Comparison of ENCODE assay signal across 18 cellular contexts in the genomic region with DNA sequence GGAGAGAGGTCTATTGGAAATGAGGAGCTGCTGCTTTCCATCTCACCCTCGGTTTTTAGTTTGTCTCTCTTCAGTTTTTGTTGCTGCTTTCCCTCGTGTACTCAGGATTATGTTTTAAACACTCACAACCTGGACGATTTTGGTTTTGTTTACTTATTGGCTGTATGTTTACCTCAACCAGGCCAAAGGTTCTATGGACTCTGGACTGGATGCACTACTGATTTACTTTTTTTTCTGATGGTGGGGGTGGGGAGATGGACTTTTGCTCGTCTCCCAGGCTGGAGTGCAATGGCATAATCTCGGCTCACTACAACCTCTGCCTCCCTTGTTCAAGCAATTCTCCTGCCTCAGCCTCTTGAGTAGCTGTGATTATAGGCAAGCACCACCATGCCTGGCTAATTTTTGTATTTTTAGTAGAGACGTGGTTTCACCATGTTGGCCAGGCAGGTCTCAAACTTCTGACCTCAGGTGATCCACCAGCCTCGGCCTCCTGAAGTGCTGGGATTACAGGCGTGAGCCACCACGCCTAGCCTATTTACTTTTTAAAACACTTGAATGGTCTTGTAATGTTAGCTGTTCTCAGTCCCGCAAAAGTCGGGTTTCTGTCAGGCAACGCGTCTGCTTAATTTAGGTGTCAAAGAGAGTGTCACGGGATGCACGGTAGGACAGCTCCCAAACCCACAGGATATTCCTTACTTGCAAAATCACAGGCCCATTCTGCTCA.
DNase-seq lines count a peak whose midpoint lies in the region; ATAC-seq, FAIRE-seq and TF ChIP-seq lines count a peak whose summit lies in the region.
"Had no signal": no experiment of that assay in that cellular context is flagged by ENCODE, and none has a peak within 500 bp of the region (broad histone marks: within the 10 kb centered on the region; RNA-seq: fewer than 3 reads in every experiment).

No MANE protein-coding gene starts in this region.

- CTCF ChIA-PET in A549 (lab: Yijun Ruan, JAX) = interaction anchor here (1.1 kb wide), 1 partner anchor 13 kb away, joined by 3 read pairs; no protein-coding TSS in a partner anchor

- H2BK15ac ChIP-seq in mesenchymal stem cell (ENCODE audit: low read depth, poor library complexity, severe bottlenecking) = no peak overlapping the region

- H3K27ac ChIP-seq in A549 = no peak overlapping the region
- H3K27ac ChIP-seq in mesenchymal stem cell (ENCODE audit: low read length, poor library complexity, severe bottlenecking) = no peak overlapping the region
- H3K27ac ChIP-seq: C4-2B had no signal

- no peak overlapping the region for H2AK5ac ChIP-seq in mesenchymal stem cell (ENCODE audit: low read length, severe bottlenecking)

- no peak for TF ChIP-seq POLR2A in A549 (IDR thresholded peaks at IDR 0.05; ENCODE audit: low read length)

- peaks cover 41% of the 10 kb centered on the region for H3K36me3 Mint-ChIP-seq in T-helper 2 cell treated with Interferon-gamma antibody and Interleukin-4, amounts not matched to agents 5 μg/mL and 100 μg/mL, for 36 hours (ENCODE audit: low read depth)
- H3K36me3 Mint-ChIP-seq in activated T-helper 1 cell treated with anti-CD3 and anti-CD28 coated beads, Interleukin-12 subunit alpha, Interleukin-12 subunit beta, Interleukin-2, Interleukin-4 antibody, amounts not matched to agents 30 ng/mL and 10 ng/mL and 1 ng/mL, durations not matched to agents 14 hours and 24 hours and 36 hours (ENCODE audit: low read depth) = peaks cover 38% of the 10 kb centered on the region

- POLR2A ChIA-PET in A549 (lab: Yijun Ruan, JAX) = no interaction called here

- H2AFZ ChIP-seq in mesenchymal stem cell (ENCODE audit: low read depth, low read length) = no peak overlapping the region

- H3K36me3 ChIP-seq in mesenchymal stem cell (ENCODE audit: control insufficient read depth in 1 of 2, insufficient read depth in 2 of 2, low read depth in 1 of 2, low read length in 2 of 2) = peaks cover 0 to 52% of the 10 kb centered on the region in 2 experiments

- H3K4me1 ChIP-seq in A549 (no peaks in the 10 kb centered on the region), mesenchymal stem cell (ENCODE audit: control insufficient read depth, insufficient read depth, low read depth, low read length) (no peaks in the 10 kb centered on the region)

- no peak for TF ChIP-seq RAD21 in A549 (conservative IDR thresholded peaks at IDR 0.05 in 1 of 2, IDR thresholded peaks at IDR 0.05 in 1 of 2)

- H3K4me3 Mint-ChIP-seq in T-helper 2 cell treated with Interferon-gamma antibody and Interleukin-4, amounts not matched to agents 5 μg/mL and 100 μg/mL, for 36 hours = no peak overlapping the region
- H3K4me3 Mint-ChIP-seq in activated T-helper 1 cell treated with anti-CD3 and anti-CD28 coated beads, Interleukin-12 subunit alpha, Interleukin-12 subunit beta, Interleukin-2, Interleukin-4 antibody, amounts not matched to agents 30 ng/mL and 10 ng/mL and 1 ng/mL, durations not matched to agents 14 hours and 24 hours and 36 hours = no peak overlapping the region

- no peak for DNase-seq in T-helper 2 cell treated with Interferon-gamma antibody and Interleukin-4, amounts not matched to agents 5 μg/mL and 100 μg/mL, for 36 hours (ENCODE audit: low spot score)
- no peak for DNase-seq in T-helper 2 cell
- no peak for DNase-seq in A549 (ENCODE audit: low read depth in 1 of 2, low spot score in 1 of 2)
- no peak for DNase-seq in activated T-helper 1 cell treated with anti-CD3 and anti-CD28 coated beads, Interleukin-12 subunit alpha, Interleukin-12 subunit beta, Interleukin-2, Interleukin-4 antibody, amounts not matched to agents 30 ng/mL and 10 ng/mL and 1 ng/mL, durations not matched to agents 14 hours and 24 hours and 36 hours (ENCODE audit: low spot score)
- no peak for DNase-seq in mesenchymal stem cell
- no peak for DNase-seq in NCI-H187 treated with DMSO at 0.1 percent for 48 hours (lab: John Stamatoyannopoulos, UW)
- no peak for DNase-seq in sciatic nerve (ENCODE audit: low spot score)
- DNase-seq: COR-L47; NCI-H1436 treated with DMSO at 0.1 percent for 48 hours; NCI-H345; NCI-H526 treated with DMSO at 0.1 percent for 48 hours; NK-92 treated with Interleukin-12 subunit alpha and Interleukin-12 subunit beta, amount 100 ng/mL, for 24 hours; OCI-M1 had no signal

- 61% methylated on average over 15 of the region's 15 CpGs for WGBS in A549 (ENCODE audit: missing lambda C conversion rate)
- WGBS in mesenchymal stem cell = 88% methylated on average over 11 of the region's 15 CpGs

- 0 out of 3 replicates have a peak overlapping the region, but pooled peaks have one; percentile 17 for H3K4me2 ChIP-seq in A549
- no peak overlapping the region for H3K4me2 ChIP-seq in mesenchymal stem cell (ENCODE audit: low read length, poor library complexity, severe bottlenecking)

- H4K91ac ChIP-seq in mesenchymal stem cell (ENCODE audit: low read length) = no peak overlapping the region

- no peaks in the 10 kb centered on the region for H3K9me3 Mint-ChIP-seq in T-helper 2 cell treated with Interferon-gamma antibody and Interleukin-4, amounts not matched to agents 5 μg/mL and 100 μg/mL, for 36 hours
- H3K9me3 Mint-ChIP-seq in activated T-helper 1 cell treated with anti-CD3 and anti-CD28 coated beads, Interleukin-12 subunit alpha, Interleukin-12 subunit beta, Interleukin-2, Interleukin-4 antibody, amounts not matched to agents 30 ng/mL and 10 ng/mL and 1 ng/mL, durations not matched to agents 14 hours and 24 hours and 36 hours = no peaks in the 10 kb centered on the region

- no peak overlapping the region for H3K14ac ChIP-seq in mesenchymal stem cell (ENCODE audit: low read length in 2 of 2)

- H2BK12ac ChIP-seq in mesenchymal stem cell (ENCODE audit: low read length in 2 of 2) = no peak overlapping the region

- H2BK5ac ChIP-seq in mesenchymal stem cell (ENCODE audit: low read depth, low read length, poor library complexity, severe bottlenecking) = no peak overlapping the region

- H3K18ac ChIP-seq in mesenchymal stem cell (ENCODE audit: low read depth in 1 of 2, low read length in 2 of 2) = no peak overlapping the region

- no peak for TF ChIP-seq EP300 in A549 (IDR thresholded peaks at IDR 0.05)

- H3K27me3 Mint-ChIP-seq in T-helper 2 cell treated with Interferon-gamma antibody and Interleukin-4, amounts not matched to agents 5 μg/mL and 100 μg/mL, for 36 hours (ENCODE audit: low read depth) = no peaks in the 10 kb centered on the region
- H3K27me3 Mint-ChIP-seq in activated T-helper 1 cell treated with anti-CD3 and anti-CD28 coated beads, Interleukin-12 subunit alpha, Interleukin-12 subunit beta, Interleukin-2, Interleukin-4 antibody, amounts not matched to agents 30 ng/mL and 10 ng/mL and 1 ng/mL, durations not matched to agents 14 hours and 24 hours and 36 hours (ENCODE audit: insufficient read depth) = no peaks in the 10 kb centered on the region

- ATAC-seq in A549 (no peak), sciatic nerve (no peak), HG03439 (IDR thresholded peaks at IDR 0.05; ENCODE audit: unreplicated experiment) (no peak)
- ATAC-seq: GM12878, K562 had no signal

- no peak overlapping the region for H3K4me3 ChIP-seq in A549
- no peak overlapping the region for H3K4me3 ChIP-seq in mesenchymal stem cell (ENCODE audit: insufficient read depth in 1 of 2, low read depth in 1 of 2, low read length in 2 of 2)
- H3K4me3 ChIP-seq: GM12878, K562 had no signal

- H2BK120ac ChIP-seq in mesenchymal stem cell (ENCODE audit: low read depth, low read length) = no peak overlapping the region

- no peak overlapping the region for H3K4ac ChIP-seq in mesenchymal stem cell (ENCODE audit: low read depth in 1 of 2, low read length in 2 of 2)

- no peaks in the 10 kb centered on the region for H3K27me3 ChIP-seq in mesenchymal stem cell (ENCODE audit: control insufficient read depth in 1 of 2, insufficient read depth in 1 of 2, low read length in 2 of 2)

- no peak overlapping the region for H3K9ac ChIP-seq in mesenchymal stem cell (ENCODE audit: low read length)

- intact Hi-C loops in activated T-helper 1 cell treated with anti-CD3 and anti-CD28 coated beads, Interleukin-12 subunit alpha, Interleukin-12 subunit beta, Interleukin-2, Interleukin-4 antibody, amounts not matched to agents 30 ng/mL and 10 ng/mL and 1 ng/mL, durations not matched to agents 14 hours and 24 hours and 36 hours (cut with micrococcal nuclease) = no loop called here
- intact Hi-C loops in sciatic nerve (cut with DNase I) = no loop called here

- no peak for FAIRE-seq in A549 (lab: Jason Lieb, UNC)
- FAIRE-seq: A204.1, GM12878, K562 had no signal

- H3K4me1 Mint-ChIP-seq in T-helper 2 cell treated with Interferon-gamma antibody and Interleukin-4, amounts not matched to agents 5 μg/mL and 100 μg/mL, for 36 hours (ENCODE audit: low read depth) = peaks cover 20% of the 10 kb centered on the region
- H3K4me1 Mint-ChIP-seq in activated T-helper 1 cell treated with anti-CD3 and anti-CD28 coated beads, Interleukin-12 subunit alpha, Interleukin-12 subunit beta, Interleukin-2, Interleukin-4 antibody, amounts not matched to agents 30 ng/mL and 10 ng/mL and 1 ng/mL, durations not matched to agents 14 hours and 24 hours and 36 hours (ENCODE audit: low read depth) = peaks cover 6% of the 10 kb centered on the region

- H3K23ac ChIP-seq in mesenchymal stem cell (ENCODE audit: low read length in 2 of 2) = no peak overlapping the region

- no peaks in the 10 kb centered on the region for H3K9me3 ChIP-seq in A549
- no peaks in the 10 kb centered on the region for H3K9me3 ChIP-seq in mesenchymal stem cell (ENCODE audit: control insufficient read depth, low read length)

- H3K27ac Mint-ChIP-seq in T-helper 2 cell treated with Interferon-gamma antibody and Interleukin-4, amounts not matched to agents 5 μg/mL and 100 μg/mL, for 36 hours = peak overlapping the region; percentile 18
- H3K27ac Mint-ChIP-seq in activated T-helper 1 cell treated with anti-CD3 and anti-CD28 coated beads, Interleukin-12 subunit alpha, Interleukin-12 subunit beta, Interleukin-2, Interleukin-4 antibody, amounts not matched to agents 30 ng/mL and 10 ng/mL and 1 ng/mL, durations not matched to agents 14 hours and 24 hours and 36 hours = peak overlapping the region; percentile 61

- H4K8ac ChIP-seq in mesenchymal stem cell (ENCODE audit: low read length) = peak overlapping the region; percentile 36

- no peak for TF ChIP-seq CTCF in A549 (IDR thresholded peaks at IDR 0.05)

- no peaks in the 10 kb centered on the region for H3K79me1 ChIP-seq in mesenchymal stem cell (replicated peaks; ENCODE audit: low read length, poor library complexity, severe bottlenecking)

TF ChIP-seq in A549, 52 proteins besides CTCF, POLR2A, EP300 and RAD21 (continues in another document):
- no peak for TF ChIP-seq TFCP2L1 (CRISPR knock-in tag; IDR thresholded peaks at IDR 0.05)
- TF ChIP-seq FOSL2 (IDR thresholded peaks at IDR 0.05) = no peak
- no peak for TF ChIP-seq FOSL2 (CRISPR knock-in tag; IDR thresholded peaks at IDR 0.05)
- no peak for TF ChIP-seq CHD4 (IDR thresholded peaks at IDR 0.05; ENCODE audit: borderline replicate concordance)
- no peak for TF ChIP-seq SREBF2 (IDR thresholded peaks at IDR 0.05)
- no peak for TF ChIP-seq NR3C1 (IDR thresholded peaks at IDR 0.05)
- TF ChIP-seq MAZ (IDR thresholded peaks at IDR 0.05; ENCODE audit: borderline replicate concordance, low read depth, low read length) = no peak
- no peak for TF ChIP-seq NFE2L2 (conservative IDR thresholded peaks at IDR 0.05; ENCODE audit: low read length)
